Comparison of ENCODE assay signal across 12 cellular contexts in the genomic region with DNA sequence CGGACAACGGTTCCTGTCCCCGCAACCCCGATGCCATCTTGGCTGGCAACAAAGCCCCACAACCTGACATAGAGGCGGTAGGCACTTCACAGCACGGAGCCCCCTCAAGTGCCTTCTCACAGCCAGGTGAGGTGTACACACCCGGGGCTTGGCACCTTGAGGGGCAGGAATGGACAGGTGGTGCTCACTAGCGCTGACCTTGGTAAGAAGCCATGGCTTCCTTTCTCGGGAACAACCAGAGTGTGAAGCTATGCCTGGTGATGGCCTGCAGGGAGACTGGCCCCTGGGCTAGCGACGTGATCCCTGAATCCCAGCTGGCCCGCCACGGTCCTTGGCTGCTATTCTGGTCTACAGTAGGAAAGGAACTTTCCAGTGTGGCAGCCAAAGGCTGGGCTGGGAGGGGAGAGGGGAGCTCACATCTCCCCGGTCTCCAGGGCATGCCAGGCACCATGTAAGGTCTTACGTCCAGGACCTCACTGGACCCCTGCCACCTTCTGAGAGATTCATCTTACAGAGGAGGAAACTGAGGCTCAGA.
DNase-seq lines count a peak whose midpoint lies in the region; ATAC-seq and TF ChIP-seq lines count a peak whose summit lies in the region.
"Had no signal": no experiment of that assay in that cellular context is flagged by ENCODE, and none has a peak within 500 bp of the region (broad histone marks: within the 10 kb centered on the region; RNA-seq: fewer than 3 reads in every experiment).

No MANE protein-coding gene starts in this region.

- no peak overlapping the region for H3K4me3 Mint-ChIP-seq in activated T-helper 17 cell treated with anti-CD3 and anti-CD28 coated beads, Interleukin-2, amount 50 U/mL, for 72 hours
- H3K4me3 Mint-ChIP-seq in chondrocyte (ENCODE audit: unreplicated experiment): no peak overlapping the region
- H3K4me3 Mint-ChIP-seq: CD4-positive, CD25-positive, alpha-beta regulatory T cell had no signal

- H3K9me3 Mint-ChIP-seq in activated T-helper 17 cell treated with anti-CD3 and anti-CD28 coated beads, Interleukin-2, amount 50 U/mL, for 72 hours: no peaks in the 10 kb centered on the region
- H3K9me3 Mint-ChIP-seq in chondrocyte (ENCODE audit: low read depth): no peaks in the 10 kb centered on the region
- H3K9me3 Mint-ChIP-seq: CD4-positive, CD25-positive, alpha-beta regulatory T cell had no signal

- ATAC-seq in heart left ventricle (peak; percentile 28 to 82 (median 57)), right cardiac atrium (no peak), aorta (ENCODE audit: low FRiP score) (peak; percentile 20)
- ATAC-seq in activated T-helper 17 cell treated with anti-CD3 and anti-CD28 coated beads, Interleukin-2, amount 50 U/mL, for 72 hours (replicated peaks): no peak

- H3K27ac ChIP-seq in heart left ventricle (peak overlapping the region in 1 of 12 donors; percentile 38), right cardiac atrium (ENCODE audit: low read length) (no peak overlapping the region), aorta (ENCODE audit: low read depth in 1 of 2, low read length in 2 of 2) (no peak overlapping the region), stomach (no peak overlapping the region)
- H3K27ac ChIP-seq: A549, GM23248, HL-60 had no signal

- H3K36me3 Mint-ChIP-seq in activated T-helper 17 cell treated with anti-CD3 and anti-CD28 coated beads, Interleukin-2, amount 50 U/mL, for 72 hours (ENCODE audit: low read depth): peaks cover 80% of the 10 kb centered on the region
- peaks cover 24% of the 10 kb centered on the region for H3K36me3 Mint-ChIP-seq in chondrocyte (ENCODE audit: low read depth)

- TF ChIP-seq POLR2A in heart left ventricle (IDR thresholded peaks at IDR 0.05) (no peak), stomach (IDR thresholded peaks at IDR 0.05) (no peak)

- H3K27me3 ChIP-seq in heart left ventricle (no peaks in the 10 kb centered on the region), right cardiac atrium (ENCODE audit: control insufficient read depth, insufficient read depth) (no peaks in the 10 kb centered on the region), aorta (ENCODE audit: control insufficient read depth in 1 of 2, insufficient read depth in 2 of 2, low read length in 1 of 2) (no peaks in the 10 kb centered on the region), stomach (no peaks in the 10 kb centered on the region)

- H3K4me1 ChIP-seq in heart left ventricle (peaks cover 0 to 24% (median 5%) of the 10 kb centered on the region in 12 donors), right cardiac atrium (ENCODE audit: control insufficient read depth, insufficient read depth, low read length) (no peaks in the 10 kb centered on the region), aorta (ENCODE audit: control insufficient read depth in 1 of 2, insufficient read depth in 2 of 2, low read length in 2 of 2) (no peaks in the 10 kb centered on the region), stomach (no peaks in the 10 kb centered on the region)
- H3K4me1 ChIP-seq: A549 had no signal

- no peaks in the 10 kb centered on the region for H3K27me3 Mint-ChIP-seq in activated T-helper 17 cell treated with anti-CD3 and anti-CD28 coated beads, Interleukin-2, amount 50 U/mL, for 72 hours
- H3K27me3 Mint-ChIP-seq in chondrocyte (ENCODE audit: low read depth): no peaks in the 10 kb centered on the region
- H3K27me3 Mint-ChIP-seq: CD4-positive, CD25-positive, alpha-beta regulatory T cell had no signal

- H3K9me3 ChIP-seq in heart left ventricle (no peaks in the 10 kb centered on the region), right cardiac atrium (ENCODE audit: control insufficient read depth, low read length) (no peaks in the 10 kb centered on the region), aorta (ENCODE audit: control insufficient read depth, low read length) (no peaks in the 10 kb centered on the region), stomach (no peaks in the 10 kb centered on the region)
- H3K9me3 ChIP-seq: A549 had no signal

- intact Hi-C loops in heart left ventricle (cut with DNase I): loop anchor here in 1 of 10 donors (10.0 kb wide), 1 partner anchor 63 kb away; no protein-coding TSS in a partner anchor
- intact Hi-C loops in cardiac septum (cut with DNase I): no loop called here
- intact Hi-C loops in right cardiac atrium (cut with DNase I): no loop called here
- intact Hi-C loops in aorta (cut with DNase I): no loop called here
- intact Hi-C loops in stomach (cut with DNase I; ENCODE audit: low total_unique reads): no loop called here

- H3K27ac Mint-ChIP-seq in activated T-helper 17 cell treated with anti-CD3 and anti-CD28 coated beads, Interleukin-2, amount 50 U/mL, for 72 hours: peak overlapping the region; percentile 38
- no peak overlapping the region for H3K27ac Mint-ChIP-seq in chondrocyte (ENCODE audit: unreplicated experiment)

- no peak overlapping the region for H3K4me3 ChIP-seq in heart left ventricle
- H3K4me3 ChIP-seq in right cardiac atrium (ENCODE audit: low read length): no peak overlapping the region
- H3K4me3 ChIP-seq in aorta (ENCODE audit: low read length in 2 of 2): no peak overlapping the region
- H3K4me3 ChIP-seq in stomach: no peak overlapping the region
- H3K4me3 ChIP-seq: A549, GM23248 had no signal

- peak in 3 of 5 donors; percentile 38 to 67 (median 56) for DNase-seq in heart left ventricle
- DNase-seq in cardiac septum (ENCODE audit: low spot score): no peak
- peak in 2 of 3 donors; percentile 26 to 55 for DNase-seq in right cardiac atrium
- no peak for DNase-seq in aorta
- DNase-seq in stomach: no peak
- no peak for DNase-seq in chondrocyte (ENCODE audit: low spot score)
- DNase-seq: CD4-positive, CD25-positive, alpha-beta regulatory T cell; DMS 273 treated with DMSO at 0.1 percent for 48 hours; GM23248 had no signal

- TF ChIP-seq CTCF in heart left ventricle (IDR thresholded peaks at IDR 0.05): no peak
- TF ChIP-seq CTCF in stomach (IDR thresholded peaks at IDR 0.05): no peak
- no peak for TF ChIP-seq CTCF in chondrocyte (IDR thresholded peaks at IDR 0.05)

- peaks cover 8% of the 10 kb centered on the region for H3K4me1 Mint-ChIP-seq in activated T-helper 17 cell treated with anti-CD3 and anti-CD28 coated beads, Interleukin-2, amount 50 U/mL, for 72 hours
- H3K4me1 Mint-ChIP-seq in chondrocyte (ENCODE audit: low read depth): no peaks in the 10 kb centered on the region

- no peak for TF ChIP-seq EP300 in stomach (IDR thresholded peaks at IDR 0.05)

- 63 to 78% (median 72%) methylated on average over 13 to 15 of the region's 15 CpGs for WGBS in heart left ventricle, 4 donors
- WGBS in right cardiac atrium: 74% methylated on average over 15 of the region's 15 CpGs
- 50 to 52% methylated on average over 15 of the region's 15 CpGs for WGBS in aorta, 2 donors
- 88 to 93% (median 90%) methylated on average over 12 to 15 of the region's 15 CpGs for WGBS in stomach, 5 donors

- H3K36me3 ChIP-seq in heart left ventricle (peaks cover 0 to 99% (median 95%) of the 10 kb centered on the region in 9 donors), aorta (ENCODE audit: control insufficient read depth in 1 of 2, insufficient read depth in 2 of 2, low read length in 1 of 2) (peaks cover 0 to 17% of the 10 kb centered on the region in 2 donors), stomach (peaks cover 48 to 100% (median 99%) of the 10 kb centered on the region in 4 donors)

Comparison
In these comparisons a context has a peak if more than half of its experiments do, and no peak if none do; other contexts are left out.
1. ATAC-seq: peak in heart left ventricle (4 of 4) and aorta (single experiment); none in activated T-helper 17 cell treated with anti-CD3 and anti-CD28 coated beads, Interleukin-2, amount 50 U/mL, for 72 hours (single experiment) and right cardiac atrium (0 of 2).
2. DNase-seq: peak in heart left ventricle (3 of 5) and right cardiac atrium (2 of 3); none in cardiac septum (single experiment), aorta (0 of 2), stomach (single experiment) and chondrocyte (single experiment).